ENCODE assay signal across 18 cellular contexts in the genomic region with DNA sequence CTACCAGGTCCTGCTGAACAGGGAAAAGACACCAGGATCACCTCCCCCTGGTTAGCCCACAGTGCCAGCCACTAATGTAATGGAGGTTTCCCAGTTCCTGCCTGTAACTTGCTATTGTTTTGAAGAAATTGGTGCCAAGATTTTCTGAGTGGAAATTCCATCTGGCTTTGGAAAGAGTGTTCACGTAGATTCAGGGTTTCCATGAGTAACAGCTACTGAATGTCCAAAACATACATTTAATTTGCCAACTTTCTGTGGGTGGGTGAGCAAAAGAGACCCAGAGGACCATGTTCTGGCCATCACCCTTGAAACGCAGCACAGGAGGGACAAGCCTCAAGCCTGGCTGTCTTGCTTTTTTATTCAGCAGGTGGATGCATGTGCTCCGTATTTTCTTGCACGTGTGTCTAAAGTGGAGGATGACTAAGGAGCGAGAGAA. TPM values are rescaled to one million over a fixed set of nuclear protein-coding genes. Genes with fewer than 3 reads are reported as not detected.
A peak's percentile ranks its signal among the peaks of the same experiment; 100 is the strongest.
DNase-seq lines count a peak whose midpoint lies in the region; TF ChIP-seq lines count a peak whose summit lies in the region.
"Had no signal": no experiment of that assay in that cellular context is flagged by ENCODE, and none has a peak within 500 bp of the region (broad histone marks: within the 10 kb centered on the region; RNA-seq: fewer than 3 reads in every experiment).

No MANE protein-coding gene starts in this region.

- peak overlapping the region in 3 of 4 donors; percentile 42 to 67 (median 58) for H3K27ac ChIP-seq in sigmoid colon
- H3K27ac ChIP-seq: BLaER1, ovary had no signal

- intact Hi-C loops in sigmoid colon (cut with DNase I) = no loop called here

- 77% methylated on average over 5 of the region's 5 CpGs for WGBS in sigmoid colon, 2 donors

- no peaks in the 10 kb centered on the region for H3K27me3 ChIP-seq in sigmoid colon
- H3K27me3 ChIP-seq: BLaER1, ovary had no signal

- TF ChIP-seq EP300 in sigmoid colon (IDR thresholded peaks at IDR 0.05) = no peak

- peak; percentile 44 for DNase-seq in EL
- DNase-seq in astrocyte of the cerebellum (ENCODE audit: low read depth) = peak; percentile 95
- peak; percentile 61 for DNase-seq in fibroblast of the conjunctiva (ENCODE audit: low read depth)
- DNase-seq in sigmoid colon = no peak
- DNase-seq in cortex of kidney (lab: John Stamatoyannopoulos, UW) = no peak
- no peak for DNase-seq in effector CD8-positive, alpha-beta T cell (lab: John Stamatoyannopoulos, UW)
- DNase-seq in stimulated activated CD4-positive, alpha-beta T cell treated with anti-CD3 and anti-CD28 coated beads, Interleukin-4, amount 100 ng/mL, for 24 hours = no peak
- no peak for DNase-seq in activated T-cell treated with anti-CD3 and anti-CD28 coated beads, Interleukin-2, amount 50 U/mL, for 1 hour
- DNase-seq: activated CD4-positive, alpha-beta T cell treated with anti-CD3 and anti-CD28 coated beads for 36 hours; activated naive CD8-positive, alpha-beta T cell treated with anti-CD3 and anti-CD28 coated beads, Interleukin-2, amount 50 U/mL, for 24 hours; activated T-cell treated with anti-CD3 and anti-CD28 coated beads for 4 hours; endodermal cell; H7; NCI-H1092 treated with DMSO at 0.1 percent for 48 hours; ovary; stimulated activated CD8-positive, alpha-beta memory T cell treated with anti-CD3 and anti-CD28 coated beads, Interleukin-4, amount 100 ng/mL, for 48 hours; T-cell had no signal

- TF ChIP-seq CTCF in astrocyte of the cerebellum (IDR thresholded peaks at IDR 0.05; ENCODE audit: low read depth, low read length, missing control alignments) = no peak
- no peak for TF ChIP-seq CTCF in sigmoid colon (IDR thresholded peaks at IDR 0.05)

- in situ Hi-C loops in astrocyte of the cerebellum (cut with HindIII; ENCODE audit: low sequenced_read_pairs) = no loop called here

- H3K9me3 ChIP-seq in sigmoid colon = no peaks in the 10 kb centered on the region
- H3K9me3 ChIP-seq: BLaER1, ovary had no signal

- no peaks in the 10 kb centered on the region for H3K36me3 ChIP-seq in sigmoid colon
- H3K36me3 ChIP-seq: BLaER1, ovary had no signal

- H3K4me3 ChIP-seq in astrocyte of the cerebellum (ENCODE audit: low read depth, low read length) = no peak overlapping the region
- H3K4me3 ChIP-seq in sigmoid colon = no peak overlapping the region
- H3K4me3 ChIP-seq: BLaER1, ovary had no signal

- peaks cover 0 to 35% (median 30%) of the 10 kb centered on the region in 4 donors for H3K4me1 ChIP-seq in sigmoid colon

- no peak for TF ChIP-seq POLR2A in sigmoid colon (IDR thresholded peaks at IDR 0.05)

RNA-seq across cellular contexts. Expression of a gene that starts 8.8 kb away (rescaled TPM):
- 100 to 1,000 TPM in 2 of 4 donors, 10 to 100 TPM in 2; 83.6 to 181 (median 95.0) TPM for total RNA-seq in sigmoid colon
- polyA plus RNA-seq in sigmoid colon = 10 to 100 TPM in 1 of 3 donors, 1 to 10 TPM in 2; 6.0 to 15.2 (median 9.0) TPM
- total RNA-seq: activated CD4-positive, alpha-beta T cell treated with anti-CD3 and anti-CD28 coated beads for 36 hours had no signal

Comparison
In these comparisons a context has a peak if more than half of its experiments do, and no peak if none do; other contexts are left out.
1. DNase-seq: peak in EL (single experiment), astrocyte of the cerebellum (single experiment) and fibroblast of the conjunctiva (single experiment); none in sigmoid colon (single experiment), cortex of kidney (single experiment), effector CD8-positive, alpha-beta T cell (single experiment), stimulated activated CD4-positive, alpha-beta T cell treated with anti-CD3 and anti-CD28 coated beads, Interleukin-4, amount 100 ng/mL, for 24 hours (single experiment) and activated T-cell treated with anti-CD3 and anti-CD28 coated beads, Interleukin-2, amount 50 U/mL, for 1 hour (single experiment).